8 cellular contexts compared by ENCODE assay signal in the genomic region with DNA sequence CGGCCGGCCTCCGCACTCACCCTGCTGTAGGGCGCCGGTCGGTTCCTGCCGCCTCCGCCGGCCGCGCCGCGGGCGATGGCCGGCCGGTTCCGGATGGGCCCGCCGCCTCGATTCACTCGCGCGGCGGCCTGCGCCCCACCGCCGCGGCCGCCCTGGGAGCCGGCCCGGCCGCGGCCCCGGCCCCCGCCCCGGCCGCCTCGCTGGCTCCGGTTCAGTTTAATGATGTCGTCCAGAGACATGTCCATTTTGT. TPM values are rescaled to one million over a fixed set of nuclear protein-coding genes. Genes with fewer than 3 reads are reported as not detected.
DNase-seq lines count a peak whose midpoint lies in the region; ATAC-seq, FAIRE-seq and TF ChIP-seq lines count a peak whose summit lies in the region.

No MANE protein-coding gene starts in this region.

- peak overlapping the region; percentile 99 for H3K27ac Mint-ChIP-seq in activated CD8-positive, alpha-beta T cell treated with anti-CD3 and anti-CD28 coated beads, Interleukin-2, amount 10 ng/mL, durations not matched to agents 7 days and 5 days

- H3K36me3 Mint-ChIP-seq in activated CD8-positive, alpha-beta T cell treated with anti-CD3 and anti-CD28 coated beads, Interleukin-2, amount 10 ng/mL, durations not matched to agents 7 days and 5 days (ENCODE audit: low read depth), result peaks cover 52% of the 10 kb centered on the region

- no peak overlapping the region for H3K9ac ChIP-seq in liver (ENCODE audit: low read depth in 1 of 2, low read length in 2 of 2)

- H3K27me3 ChIP-seq in heart left ventricle (no peaks in the 10 kb centered on the region), liver (ENCODE audit: control insufficient read depth in 4 of 4, insufficient read depth in 4 of 4, low read length in 3 of 4) (no peaks in the 10 kb centered on the region)

- CTCF ChIA-PET in activated CD8-positive, alpha-beta T cell treated with anti-CD3 and anti-CD28 coated beads, Interleukin-2, amount 10 ng/mL, durations not matched to agents 7 days and 5 days (lab: Charles Lee), result no interaction called here

- no peak for TF ChIP-seq RAD21 in liver (IDR thresholded peaks at IDR 0.05)

- H3K4me1 ChIP-seq in heart left ventricle (peaks cover 7 to 31% (median 21%) of the 10 kb centered on the region in 12 donors), liver (ENCODE audit: control insufficient read depth in 4 of 4, insufficient read depth in 4 of 4, low read length in 3 of 4) (peaks cover 6 to 24% (median 19%) of the 10 kb centered on the region in 4 donors)

- H3K36me3 ChIP-seq in heart left ventricle (peaks cover 0 to 70% (median 63%) of the 10 kb centered on the region in 9 donors), liver (ENCODE audit: control insufficient read depth in 4 of 4, insufficient read depth in 3 of 4, low read depth in 1 of 4, low read length in 3 of 4) (peaks cover 12 to 42% (median 17%) of the 10 kb centered on the region in 4 donors)

- POLR2A ChIA-PET in activated CD8-positive, alpha-beta T cell treated with anti-CD3 and anti-CD28 coated beads, Interleukin-2, amount 10 ng/mL, durations not matched to agents 7 days and 5 days (lab: Charles Lee), result interaction anchor here (1.1 to 2.9 kb wide), 3 partner anchors 21 to 26 kb away, joined by 7 to 23 read pairs (median 8); partner anchors contain the start of gene ARHGDIA

- peak overlapping the region; percentile 56 to 99 (median 94) for H3K4me3 ChIP-seq in heart left ventricle
- peak overlapping the region; percentile 66 to 94 (median 91) for H3K4me3 ChIP-seq in liver (ENCODE audit: low read depth in 1 of 3, low read length in 3 of 3)

- no peak for TF ChIP-seq CTCF in heart left ventricle (IDR thresholded peaks at IDR 0.05)
- TF ChIP-seq CTCF in liver (IDR thresholded peaks at IDR 0.05; ENCODE audit: low read depth, low read length, missing input control), result no peak

- H3K9me3 Mint-ChIP-seq in activated CD8-positive, alpha-beta T cell treated with anti-CD3 and anti-CD28 coated beads, Interleukin-2, amount 10 ng/mL, durations not matched to agents 7 days and 5 days (ENCODE audit: insufficient read depth), result no peaks in the 10 kb centered on the region

- 0 to 1% (median 0%) methylated on average over 13 to 40 of the region's 40 CpGs; no CpG with 5 or more reads in 1 of the 4 donors for WGBS in heart left ventricle, 4 donors
- WGBS in liver, result under 1% methylated on average over 40 of the region's 40 CpGs

- intact Hi-C loops in heart left ventricle (cut with DNase I), result loop anchor here in 1 of 10 donors (1.0 kb wide), 1 partner anchor 20 kb away; the partner anchor contains the start of gene PCYT2
- intact Hi-C loops in left cardiac atrium (cut with DNase I), result no loop called here

- TF ChIP-seq POLR2A in heart left ventricle (IDR thresholded peaks at IDR 0.05), result no peak

- peak overlapping the region in 11 of 12 donors; percentile 69 to 97 (median 94) for H3K27ac ChIP-seq in heart left ventricle
- H3K27ac ChIP-seq in liver (ENCODE audit: low read depth in 1 of 2, low read length in 2 of 2), result peak overlapping the region in 1 of 2 donors; percentile 25

- peaks cover 32% of the 10 kb centered on the region for H3K4me1 Mint-ChIP-seq in activated CD8-positive, alpha-beta T cell treated with anti-CD3 and anti-CD28 coated beads, Interleukin-2, amount 10 ng/mL, durations not matched to agents 7 days and 5 days (ENCODE audit: low read depth)

- FAIRE-seq in urothelium cell line (lab: Jason Lieb, UNC), result no peak

- H3K4me3 Mint-ChIP-seq in activated CD8-positive, alpha-beta T cell treated with anti-CD3 and anti-CD28 coated beads, Interleukin-2, amount 10 ng/mL, durations not matched to agents 7 days and 5 days, result peak overlapping the region; percentile 95

- H3K9me3 ChIP-seq in heart left ventricle (no peaks in the 10 kb centered on the region), liver (ENCODE audit: control insufficient read depth in 4 of 4, low read length in 3 of 4) (no peaks in the 10 kb centered on the region)

- ATAC-seq in heart left ventricle, result no peak
- ATAC-seq in left cardiac atrium, result no peak
- peak; percentile 26 for ATAC-seq in activated CD8-positive, alpha-beta T cell treated with anti-CD3 and anti-CD28 coated beads, Interleukin-2, amount 10 ng/mL, durations not matched to agents 7 days and 5 days
- ATAC-seq in GM21786 (IDR thresholded peaks at IDR 0.05; ENCODE audit: unreplicated experiment), result no peak

- DNase-seq in heart left ventricle (no peak), left cardiac atrium (no peak), urothelium cell line (ENCODE audit: low spot score) (peak; percentile 33), DMS79 treated with DMSO at 0.1 percent for 48 hours (lab: John Stamatoyannopoulos, UW) (no peak), SHP77 (lab: John Stamatoyannopoulos, UW) (no peak)
- DNase-seq in activated CD8-positive, alpha-beta T cell treated with anti-CD3 and anti-CD28 coated beads, Interleukin-2, amount 10 ng/mL, durations not matched to agents 7 days and 5 days, result no peak

- no peaks in the 10 kb centered on the region for H3K27me3 Mint-ChIP-seq in activated CD8-positive, alpha-beta T cell treated with anti-CD3 and anti-CD28 coated beads, Interleukin-2, amount 10 ng/mL, durations not matched to agents 7 days and 5 days (ENCODE audit: low read depth)

TF ChIP-seq in liver, 16 proteins besides CTCF, POLR2A, EP300 and RAD21:
- no peak for TF ChIP-seq FOXA2 (IDR thresholded peaks at IDR 0.05)
- TF ChIP-seq JUND (IDR thresholded peaks at IDR 0.05), result no peak
- no peak for TF ChIP-seq RXRA (IDR thresholded peaks at IDR 0.05)
- TF ChIP-seq EGR1 (IDR thresholded peaks at IDR 0.05; ENCODE audit: low read depth in 2 of 2), result no peak
- no peak for TF ChIP-seq MAX (IDR thresholded peaks at IDR 0.05)
- no peak for TF ChIP-seq YY1 (IDR thresholded peaks at IDR 0.05)
TF ChIP-seq in liver: peak in this region for 0.

RNA-seq across cellular contexts. Expression of gene ALYREF, which starts 0.2 kb away (rescaled TPM):
- total RNA-seq in heart left ventricle, result 10 to 100 TPM; 25.1 to 39.9 (median 32.4) TPM
- 10 to 100 TPM in 1 of 2 donors, 1 to 10 TPM in 1; 9.8 to 50.5 TPM for polyA plus RNA-seq in heart left ventricle
- total RNA-seq in left cardiac atrium, result 10 to 100 TPM; 33.7 to 45.2 TPM
- 100 to 1,000 TPM; 269 to 273 TPM for total RNA-seq in activated CD8-positive, alpha-beta T cell treated with anti-CD3 and anti-CD28 coated beads, Interleukin-2, amount 10 ng/mL, durations not matched to agents 7 days and 5 days
- total RNA-seq in liver, result 10 to 100 TPM; 22.6 to 67.4 TPM
- 10 to 100 TPM in 1 of 2 donors, 1 to 10 TPM in 1; 2.5 to 24.6 TPM for polyA plus RNA-seq in liver

RNA-seq across cellular contexts. Expression of gene ANAPC11, which starts 0.3 kb away (rescaled TPM):
- 100 to 1,000 TPM; 118 to 255 (median 143) TPM for total RNA-seq in heart left ventricle
- polyA plus RNA-seq in heart left ventricle, result 100 to 1,000 TPM; 283 to 329 TPM
- total RNA-seq in left cardiac atrium, result 100 to 1,000 TPM; 133 to 155 TPM
- 100 to 1,000 TPM; 122 TPM for total RNA-seq in activated CD8-positive, alpha-beta T cell treated with anti-CD3 and anti-CD28 coated beads, Interleukin-2, amount 10 ng/mL, durations not matched to agents 7 days and 5 days
- 10 to 100 TPM; 71.0 to 78.7 TPM for total RNA-seq in liver
- polyA plus RNA-seq in liver, result 100 to 1,000 TPM; 160 to 246 TPM

RNA-seq across cellular contexts. Expression of gene NPB, which starts 10.8 kb away (rescaled TPM):
- total RNA-seq in heart left ventricle (1 to 10 TPM in 1 of 9 donors, under 1 TPM in 7, not detected in 1; 0.13 to 1.2 (median 0.50) TPM), left cardiac atrium (under 1 TPM; 0.21 to 0.24 TPM), liver (under 1 TPM; 0.25 to 0.84 TPM)
- polyA plus RNA-seq in heart left ventricle (under 1 TPM; 0.29 to 0.61 TPM), liver (under 1 TPM; 0.15 to 0.92 TPM)
- under 1 TPM; 0.18 to 0.55 TPM for total RNA-seq in activated CD8-positive, alpha-beta T cell treated with anti-CD3 and anti-CD28 coated beads, Interleukin-2, amount 10 ng/mL, durations not matched to agents 7 days and 5 days

RNA-seq across cellular contexts. Expression of gene PCYT2, which starts 20.0 kb away (rescaled TPM):
- total RNA-seq in heart left ventricle, result 10 to 100 TPM; 28.8 to 85.5 (median 46.2) TPM
- 10 to 100 TPM; 60.4 to 64.0 TPM for polyA plus RNA-seq in heart left ventricle
- 10 to 100 TPM; 21.8 to 22.2 TPM for total RNA-seq in left cardiac atrium
- total RNA-seq in activated CD8-positive, alpha-beta T cell treated with anti-CD3 and anti-CD28 coated beads, Interleukin-2, amount 10 ng/mL, durations not matched to agents 7 days and 5 days, result 10 to 100 TPM; 48.6 to 50.4 TPM
- total RNA-seq in liver, result 100 to 1,000 TPM in 1 of 2 donors, 10 to 100 TPM in 1; 86.0 to 101 TPM
- polyA plus RNA-seq in liver, result 10 to 100 TPM; 63.9 to 90.9 TPM

RNA-seq across cellular contexts. Expression of gene ARHGDIA, which starts 20.1 kb away (rescaled TPM):
- total RNA-seq in heart left ventricle (100 to 1,000 TPM in 6 of 9 donors, 10 to 100 TPM in 3; 81.4 to 268 (median 152) TPM), left cardiac atrium (100 to 1,000 TPM; 168 to 252 TPM), liver (10 to 100 TPM; 35.5 to 47.3 TPM)
- polyA plus RNA-seq in heart left ventricle (100 to 1,000 TPM in 1 of 2 donors, 10 to 100 TPM in 1; 81.7 to 296 TPM), liver (100 to 1,000 TPM; 103 to 142 TPM)
- total RNA-seq in activated CD8-positive, alpha-beta T cell treated with anti-CD3 and anti-CD28 coated beads, Interleukin-2, amount 10 ng/mL, durations not matched to agents 7 days and 5 days, result 100 to 1,000 TPM; 756 to 778 TPM
